1 cellular context compared by ENCODE assay signal in the genomic region with DNA sequence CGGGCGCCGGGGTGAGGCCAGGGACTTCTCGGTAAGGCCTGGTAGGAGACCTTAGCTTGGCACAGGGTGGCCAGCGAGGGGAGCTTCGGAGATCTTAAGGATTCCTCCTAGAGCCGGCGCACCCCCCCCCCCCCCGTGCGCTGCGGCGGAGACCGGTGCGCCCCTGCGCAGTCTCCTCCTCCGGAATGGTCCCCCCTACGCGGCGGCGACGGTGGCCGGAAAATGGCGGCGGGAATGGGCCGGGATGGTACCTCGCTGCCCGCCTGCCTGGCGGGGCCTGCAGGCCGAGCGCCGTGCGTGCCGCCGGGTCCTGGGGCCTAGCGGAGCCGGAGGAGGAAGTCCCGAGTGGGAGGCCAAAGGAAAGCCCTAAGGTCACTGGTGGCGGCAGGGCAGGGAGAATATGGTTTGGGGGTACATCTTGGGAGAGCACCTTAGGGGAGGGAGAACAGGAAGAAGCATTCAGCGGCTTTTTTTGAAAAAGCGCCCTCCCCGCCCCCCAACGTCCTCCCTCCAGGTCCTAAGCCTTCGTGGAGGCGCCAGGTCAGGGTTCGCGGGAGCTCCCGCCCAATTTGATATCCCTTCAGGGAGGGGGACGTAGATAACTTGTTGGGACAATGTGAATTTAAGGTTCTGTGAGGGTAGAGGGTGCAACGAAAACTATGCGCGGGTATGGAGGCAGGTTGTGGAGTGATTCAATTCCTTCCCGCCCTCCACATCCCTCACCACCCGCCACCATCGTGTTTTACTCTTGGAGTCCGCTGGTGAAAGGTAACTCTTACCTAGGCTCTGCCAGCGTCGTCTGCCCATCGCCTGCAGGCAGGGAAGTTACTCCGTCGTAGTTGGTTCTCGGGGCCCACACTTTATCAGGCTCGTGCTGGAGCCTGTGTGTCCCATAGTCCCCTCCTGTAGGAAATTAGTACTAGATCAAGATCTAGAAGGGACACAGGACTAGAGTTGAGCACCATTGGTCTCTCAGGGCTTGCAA.
TF ChIP-seq lines count a peak whose summit lies in the region.

No MANE protein-coding gene starts in this region.

TF ChIP-seq in SK-N-SH, 30 proteins besides CTCF, POLR2A, EP300 and RAD21 (continued from another document):
- TF ChIP-seq YY1 (IDR thresholded peaks at IDR 0.05; ENCODE audit: low read depth) (peak; percentile 90), GABPA (IDR thresholded peaks at IDR 0.05; ENCODE audit: low read depth) (peak; percentile 9; the same call in 1 of the 2 replicates)
